1 cellular context compared by ENCODE assay signal in genomic region chr1:155277896-155278688, GRCh38.
TF ChIP-seq lines count a peak whose summit lies in the region.

No MANE protein-coding gene starts in this region.

TF ChIP-seq in SK-N-SH treated with all-trans-retinoic acid at 6 μM for 48 hours, 23 proteins besides CTCF, POLR2A, EP300 and RAD21 (continued from another document):
- TF ChIP-seq, protein P1, sequence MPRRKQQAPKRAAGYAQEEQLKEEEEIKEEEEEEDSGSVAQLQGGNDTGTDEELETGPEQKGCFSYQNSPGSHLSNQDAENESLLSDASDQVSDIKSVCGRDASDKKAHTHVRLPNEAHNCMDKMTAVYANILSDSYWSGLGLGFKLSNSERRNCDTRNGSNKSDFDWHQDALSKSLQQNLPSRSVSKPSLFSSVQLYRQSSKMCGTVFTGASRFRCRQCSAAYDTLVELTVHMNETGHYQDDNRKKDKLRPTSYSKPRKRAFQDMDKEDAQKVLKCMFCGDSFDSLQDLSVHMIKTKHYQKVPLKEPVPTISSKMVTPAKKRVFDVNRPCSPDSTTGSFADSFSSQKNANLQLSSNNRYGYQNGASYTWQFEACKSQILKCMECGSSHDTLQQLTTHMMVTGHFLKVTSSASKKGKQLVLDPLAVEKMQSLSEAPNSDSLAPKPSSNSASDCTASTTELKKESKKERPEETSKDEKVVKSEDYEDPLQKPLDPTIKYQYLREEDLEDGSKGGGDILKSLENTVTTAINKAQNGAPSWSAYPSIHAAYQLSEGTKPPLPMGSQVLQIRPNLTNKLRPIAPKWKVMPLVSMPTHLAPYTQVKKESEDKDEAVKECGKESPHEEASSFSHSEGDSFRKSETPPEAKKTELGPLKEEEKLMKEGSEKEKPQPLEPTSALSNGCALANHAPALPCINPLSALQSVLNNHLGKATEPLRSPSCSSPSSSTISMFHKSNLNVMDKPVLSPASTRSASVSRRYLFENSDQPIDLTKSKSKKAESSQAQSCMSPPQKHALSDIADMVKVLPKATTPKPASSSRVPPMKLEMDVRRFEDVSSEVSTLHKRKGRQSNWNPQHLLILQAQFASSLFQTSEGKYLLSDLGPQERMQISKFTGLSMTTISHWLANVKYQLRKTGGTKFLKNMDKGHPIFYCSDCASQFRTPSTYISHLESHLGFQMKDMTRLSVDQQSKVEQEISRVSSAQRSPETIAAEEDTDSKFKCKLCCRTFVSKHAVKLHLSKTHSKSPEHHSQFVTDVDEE (CRISPR knock-in tag; IDR thresholded peaks at IDR 0.05) = no peak
